Comparison of ENCODE assay signal across 19 cellular contexts in genomic region chr12:105032703-105033357, GRCh38. TPM values are rescaled to one million over a fixed set of nuclear protein-coding genes. Genes with fewer than 3 reads are reported as not detected.
DNase-seq lines count a peak whose midpoint lies in the region; ATAC-seq and TF ChIP-seq lines count a peak whose summit lies in the region.
"Had no signal": no experiment of that assay in that cellular context is flagged by ENCODE, and none has a peak within 500 bp of the region (broad histone marks: within the 10 kb centered on the region; RNA-seq: fewer than 3 reads in every experiment).

No MANE protein-coding gene starts in this region.

- H3K27ac Mint-ChIP-seq in T-cell (peak overlapping the region; percentile 3 to 9), osteocyte (ENCODE audit: unreplicated experiment) (no peak overlapping the region)
- H3K27ac Mint-ChIP-seq: CD8-positive, alpha-beta T cell had no signal

- WGBS in heart left ventricle, 4 donors, result 38 to 86% (median 79%) methylated on average over 4 of the region's 4 CpGs

- DNase-seq in cardiac muscle cell (ENCODE audit: low read depth in 1 of 2, low spot score in 1 of 2), result peak in 1 of 2 donors; percentile 32
- no peak for DNase-seq in heart left ventricle
- DNase-seq in T-cell, result no peak
- DNase-seq in fibroblast of mammary gland (ENCODE audit: low read depth), result peak; percentile 68
- no peak for DNase-seq in osteocyte (ENCODE audit: extremely low spot score, unreplicated experiment)
- no peak for DNase-seq in epidermal melanocyte (ENCODE audit: insufficient read length, low spot score)
- DNase-seq in iPS-NIHi7 (ENCODE audit: extremely low spot score), result no peak
- DNase-seq: ACHN; CD8-positive, alpha-beta T cell; GF-D8; GM23248; Kasumi-1; MV-4-11; NCI-H1436; NCI-H2081; NCI-H510A treated with DMSO at 0.1 percent for 48 hours; SIG-M5 had no signal

- no peak for TF ChIP-seq POLR2A in heart left ventricle (IDR thresholded peaks at IDR 0.05)

- POLR2A ChIA-PET in T-cell (lab: Charles Lee), result interaction anchor here in 1 of 2 donors (0.6 kb wide), 1 partner anchor 107 kb away, joined by 4 read pairs; no protein-coding TSS in a partner anchor

- H3K4me3 ChIP-seq in cardiac muscle cell (no peak overlapping the region), heart left ventricle (no peak overlapping the region), fibroblast of mammary gland (ENCODE audit: control insufficient read depth, low read depth, low read length) (no peak overlapping the region)
- H3K4me3 ChIP-seq: GM23248 had no signal

- intact Hi-C loops in heart left ventricle (cut with DNase I), result no loop called here

- no peaks in the 10 kb centered on the region for H3K9me3 ChIP-seq in cardiac muscle cell (ENCODE audit: low read depth)
- no peaks in the 10 kb centered on the region for H3K9me3 ChIP-seq in heart left ventricle

- H3K4me1 Mint-ChIP-seq in T-cell (peaks cover 24 to 39% (median 35%) of the 10 kb centered on the region in 3 donors), osteocyte (ENCODE audit: unreplicated experiment) (no peaks in the 10 kb centered on the region)

- ATAC-seq in heart left ventricle, result no peak
- no peak for ATAC-seq in T-cell (replicated peaks in 1 of 4)
- ATAC-seq in GM21786 (IDR thresholded peaks at IDR 0.05; ENCODE audit: unreplicated experiment), result no peak
- ATAC-seq: CD8-positive, alpha-beta T cell; HCT116 had no signal

- no peak for TF ChIP-seq CTCF in cardiac muscle cell (IDR thresholded peaks at IDR 0.05; ENCODE audit: low read depth, low read length)
- TF ChIP-seq CTCF in heart left ventricle (IDR thresholded peaks at IDR 0.05), result no peak
- TF ChIP-seq CTCF in fibroblast of mammary gland (conservative IDR thresholded peaks at IDR 0.05; ENCODE audit: control insufficient read depth, insufficient read depth, low read depth, low read length), result no peak
- no peak for TF ChIP-seq CTCF in osteocyte (IDR thresholded peaks at IDR 0.05)

- H3K27ac ChIP-seq in cardiac muscle cell (peak overlapping the region; percentile 0), heart left ventricle (peak overlapping the region in 1 of 12 donors; percentile 26)
- H3K27ac ChIP-seq: GM23248 had no signal

- no peak overlapping the region for H3K4me3 Mint-ChIP-seq in T-cell
- H3K4me3 Mint-ChIP-seq in osteocyte (ENCODE audit: unreplicated experiment), result no peak overlapping the region
- H3K4me3 Mint-ChIP-seq: CD8-positive, alpha-beta T cell had no signal

- CTCF ChIA-PET in T-cell (lab: Charles Lee), result interaction anchor here in 1 of 2 donors (1.2 kb wide), 1 partner anchor 10 kb away, joined by 3 read pairs; no protein-coding TSS in a partner anchor

- no peaks in the 10 kb centered on the region for H3K4me1 ChIP-seq in cardiac muscle cell (ENCODE audit: low read depth)
- H3K4me1 ChIP-seq in heart left ventricle, result peaks cover 0 to 14% (median 0%) of the 10 kb centered on the region in 12 donors

- H3K9me3 Mint-ChIP-seq in T-cell (no peaks in the 10 kb centered on the region), osteocyte (ENCODE audit: unreplicated experiment) (no peaks in the 10 kb centered on the region)
- H3K9me3 Mint-ChIP-seq: CD8-positive, alpha-beta T cell had no signal

- H3K36me3 ChIP-seq in cardiac muscle cell, result no peaks in the 10 kb centered on the region
- H3K36me3 ChIP-seq in heart left ventricle, result peaks cover 0 to 43% (median 0%) of the 10 kb centered on the region in 9 donors

- H3K36me3 Mint-ChIP-seq in T-cell, result no peaks in the 10 kb centered on the region
- peaks cover 51% of the 10 kb centered on the region for H3K36me3 Mint-ChIP-seq in osteocyte (ENCODE audit: unreplicated experiment)
- H3K36me3 Mint-ChIP-seq: CD8-positive, alpha-beta T cell had no signal

- no peaks in the 10 kb centered on the region for H3K27me3 Mint-ChIP-seq in T-cell
- no peaks in the 10 kb centered on the region for H3K27me3 Mint-ChIP-seq in osteocyte (ENCODE audit: unreplicated experiment)

- H3K27me3 ChIP-seq in cardiac muscle cell, result no peaks in the 10 kb centered on the region
- H3K27me3 ChIP-seq in heart left ventricle, result no peaks in the 10 kb centered on the region

RNA-seq across cellular contexts. Expression of gene NOPCHAP1, which starts 46.7 kb away (rescaled TPM):
- 7.5 and 9.0 TPM in 2 replicates for total RNA-seq in cardiac muscle cell
- polyA plus RNA-seq in cardiac muscle cell, result 25.6 and 50.9 TPM in 2 replicates
- 10 to 100 TPM in 4 of 9 donors, 1 to 10 TPM in 5; 3.5 to 14.5 (median 9.3) TPM for total RNA-seq in heart left ventricle
- 1 to 10 TPM; 5.6 to 7.4 TPM for polyA plus RNA-seq in heart left ventricle
- total RNA-seq in T-cell, result 10 to 100 TPM; 11.4 to 15.5 (median 14.9) TPM
- total RNA-seq in osteocyte, result 9.9 and 16.1 TPM in 2 replicates

RNA-seq across cellular contexts. Expression of gene ALDH1L2, which starts 51.4 kb away (rescaled TPM):
- total RNA-seq in cardiac muscle cell (0.14 and 0.63 TPM in 2 replicates), heart left ventricle (1 to 10 TPM in 8 of 9 donors, under 1 TPM in 1; 0.81 to 6.7 (median 2.0) TPM), T-cell (under 1 TPM in 4 of 5 donors, not detected in 1; 0.07 to 0.51 (median 0.16) TPM), osteocyte (85.5 and 90.5 TPM in 2 replicates)
- polyA plus RNA-seq in cardiac muscle cell (0.12 and 2.3 TPM in 2 replicates), heart left ventricle (1 to 10 TPM in 1 of 2 donors, under 1 TPM in 1; 0.53 to 2.3 TPM)
- total RNA-seq: CD8-positive, alpha-beta T cell had no signal

Comparison
In these comparisons a context has a peak if more than half of its experiments do, and no peak if none do; other contexts are left out.
1. RNA of gene ALDH1L2, which starts 51.4 kb away (total RNA-seq): 85.5 to 90.5 TPM in osteocyte; 0.81 to 6.7 TPM in heart left ventricle, 0.14 to 0.63 TPM in cardiac muscle cell and 0.07 to 0.51 TPM in T-cell; every median in the first group is over 10 times any median in the second.